In genomic region chr22:50027639-50028537, GRCh38 we compare ENCODE assay signal across 8 cellular contexts. TPM values are rescaled to one million over a fixed set of nuclear protein-coding genes. Genes with fewer than 3 reads are reported as not detected.
DNase-seq lines count a peak whose midpoint lies in the region; ATAC-seq, FAIRE-seq and TF ChIP-seq lines count a peak whose summit lies in the region.

No MANE protein-coding gene starts in this region.

- peaks cover 5% of the 10 kb centered on the region for H3K27me3 ChIP-seq in colonic mucosa

- H3K4me1 ChIP-seq in colonic mucosa = no peaks in the 10 kb centered on the region

- H3K9me3 ChIP-seq in colonic mucosa = no peaks in the 10 kb centered on the region

- DNase-seq in GM12892 (ENCODE audit: insufficient read length) (peak; percentile 29), RPMI8226 (peak; percentile 85), coronary artery (ENCODE audit: low spot score) (peak; percentile 67), colonic mucosa (no peak), GF-D8 (lab: John Stamatoyannopoulos, UW) (no peak)
- peak; percentile 27 to 47 for DNase-seq in stimulated activated CD4-positive, alpha-beta T cell treated with anti-CD3 and anti-CD28 coated beads, Interleukin-2, amount 100 ng/mL, for 48 hours

- no peaks in the 10 kb centered on the region for H3K36me3 ChIP-seq in colonic mucosa

- intact Hi-C loops in colonic mucosa (cut with DNase I) = no loop called here

- ATAC-seq in GM19324 (IDR thresholded peaks at IDR 0.05; ENCODE audit: low FRiP score, unreplicated experiment) (no peak), GM19023 (IDR thresholded peaks at IDR 0.05; ENCODE audit: unreplicated experiment) (no peak)

- TF ChIP-seq POLR2A in GM12892 (IDR thresholded peaks at IDR 0.05; ENCODE audit: low read depth, low read length) = no peak

- TF ChIP-seq CTCF in coronary artery (IDR thresholded peaks at IDR 0.05) = no peak
- TF ChIP-seq CTCF in colonic mucosa (IDR thresholded peaks at IDR 0.05) = no peak

- FAIRE-seq in GM12892 (lab: Jason Lieb, UNC) = no peak

- no peak overlapping the region for H3K27ac ChIP-seq in coronary artery
- H3K27ac ChIP-seq in colonic mucosa = no peak overlapping the region

- H3K4me3 ChIP-seq in coronary artery = no peak overlapping the region
- H3K4me3 ChIP-seq in colonic mucosa = no peak overlapping the region

- H3K9ac ChIP-seq in colonic mucosa (ENCODE audit: low read depth in 2 of 2, low read length in 2 of 2) = no peak overlapping the region

RNA-seq across cellular contexts. Expression of gene IL17REL, which starts 15.3 kb away (rescaled TPM):
- polyA plus RNA-seq in GM12892 (2012; ENCODE audit: missing spikeins) = 0.08 TPM
- total RNA-seq in colonic mucosa = under 1 TPM; 0.11 to 0.22 TPM

RNA-seq across cellular contexts. Expression of gene TTLL8, which starts 30.2 kb away (rescaled TPM):
- not detected for polyA plus RNA-seq in GM12892 (2012; ENCODE audit: missing spikeins)
- total RNA-seq in colonic mucosa = not detected

RNA-seq across cellular contexts. Expression of gene MLC1, which starts 57.3 kb away (rescaled TPM):
- 0.23 TPM for polyA plus RNA-seq in GM12892 (2012; ENCODE audit: missing spikeins)
- not detected for total RNA-seq in colonic mucosa

Comparison
In these comparisons a context has a peak if more than half of its experiments do, and no peak if none do; other contexts are left out.
1. DNase-seq: peak in GM12892 (single experiment), RPMI8226 (single experiment), coronary artery (single experiment) and stimulated activated CD4-positive, alpha-beta T cell treated with anti-CD3 and anti-CD28 coated beads, Interleukin-2, amount 100 ng/mL, for 48 hours (2 of 2); none in colonic mucosa (single experiment) and GF-D8 (single experiment).